17 cellular contexts compared by ENCODE assay signal in genomic region chr10:86099542-86100334, GRCh38.
"Had no signal": no experiment of that assay in that cellular context is flagged by ENCODE, and none has a peak within 500 bp of the region (broad histone marks: within the 10 kb centered on the region; RNA-seq: fewer than 3 reads in every experiment).

No MANE protein-coding gene starts in this region.

- H3K4me1 Mint-ChIP-seq: immature natural killer cell, memory B cell, naive B cell had no signal

- H3K4me3 Mint-ChIP-seq: dendritic cell treated with granulocyte-macrophage colony-stimulating factor and Interleukin-4, amounts not matched to agents 40 ng/mL and 50 ng/mL, for 4 days; effector memory CD8-positive, alpha-beta T cell; immature natural killer cell; memory B cell; naive B cell; nephron had no signal

- ATAC-seq: effector memory CD8-positive, alpha-beta T cell; gastroesophageal sphincter; left cardiac atrium; sciatic nerve had no signal

- DNase-seq: effector memory CD8-positive, alpha-beta T cell; esophagus squamous epithelium; foreskin fibroblast; immature natural killer cell; kidney; left cardiac atrium; left ventricle myocardium inferior; lower lobe of right lung; naive B cell; stimulated activated CD4-positive, alpha-beta T cell treated with anti-CD3 and anti-CD28 coated beads, Interleukin-12 subunit alpha, Interleukin-12 subunit beta, amount 100 ng/mL, for 4 hours; stimulated activated naive CD4-positive, alpha-beta T cell; upper lobe of right lung had no signal

- H3K27me3 Mint-ChIP-seq: effector memory CD8-positive, alpha-beta T cell; memory B cell had no signal

- H3K36me3 Mint-ChIP-seq: immature natural killer cell, memory B cell, naive B cell had no signal

- H3K9me3 Mint-ChIP-seq: dendritic cell treated with granulocyte-macrophage colony-stimulating factor and Interleukin-4, amounts not matched to agents 40 ng/mL and 50 ng/mL, for 4 days; effector memory CD8-positive, alpha-beta T cell had no signal

- H3K27ac Mint-ChIP-seq: dendritic cell treated with granulocyte-macrophage colony-stimulating factor and Interleukin-4, amounts not matched to agents 40 ng/mL and 50 ng/mL, for 4 days; effector memory CD8-positive, alpha-beta T cell; immature natural killer cell; memory B cell; naive B cell had no signal
